In the genomic region with DNA sequence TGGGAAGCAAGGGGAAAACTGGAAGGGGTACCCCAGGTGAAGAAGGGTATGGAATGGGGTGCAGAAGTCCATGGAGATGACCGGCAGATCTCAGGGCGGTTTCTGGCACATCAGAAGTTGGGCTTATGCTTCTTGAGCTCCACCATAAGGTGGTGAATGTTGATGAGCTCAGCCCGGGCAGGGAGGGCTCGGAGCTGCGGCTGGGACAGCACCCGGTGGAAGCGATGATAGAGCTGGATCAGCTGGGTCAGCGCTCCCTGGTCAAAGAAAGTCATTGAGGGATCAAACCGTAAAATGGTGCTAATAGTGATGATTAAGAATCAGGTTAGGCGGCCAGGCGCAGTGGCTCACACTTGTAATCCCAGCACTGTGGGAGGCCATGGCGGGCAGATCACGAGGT, we compare ENCODE assay signal across 12 cellular contexts. TPM values are rescaled to one million over a fixed set of nuclear protein-coding genes. Genes with fewer than 3 reads are reported as not detected.
DNase-seq lines count a peak whose midpoint lies in the region; ATAC-seq and TF ChIP-seq lines count a peak whose summit lies in the region.
"Had no signal": no experiment of that assay in that cellular context is flagged by ENCODE, and none has a peak within 500 bp of the region (broad histone marks: within the 10 kb centered on the region; RNA-seq: fewer than 3 reads in every experiment).

No MANE protein-coding gene starts in this region.

- TF ChIP-seq CTCF in IMR-90 (conservative IDR thresholded peaks at IDR 0.05; ENCODE audit: low read depth, low read length), result no peak
- no peak for TF ChIP-seq CTCF in natural killer cell (IDR thresholded peaks at IDR 0.05)

- peaks cover 3 to 35% of the 10 kb centered on the region in 2 experiments; a peak in 3 of 4 replicates for H3K79me1 ChIP-seq in IMR-90 (ENCODE audit: low read depth in 1 of 2, low read length in 2 of 2)

- H3K4ac ChIP-seq in IMR-90 (ENCODE audit: low read depth, low read length), result peak overlapping the region; percentile 51

- peaks cover 20 to 52% (median 32%) of the 10 kb centered on the region in 10 experiments for H3K4me1 ChIP-seq in BLaER1 treated with 17β-estradiol and CSF1 and Interleukin-3, amounts not matched to agents 10 nM and 100 nM
- peaks cover 12% of the 10 kb centered on the region for H3K4me1 ChIP-seq in IMR-90 (ENCODE audit: control insufficient read depth, insufficient read depth, low read length)

- no peak for DNase-seq in IMR-90
- DNase-seq in activated naive CD8-positive, alpha-beta T cell treated with anti-CD3 and anti-CD28 coated beads, Interleukin-2, amount 50 U/mL, for 24 hours, result no peak
- no peak for DNase-seq in natural killer cell
- no peak for DNase-seq in kidney tubule cell (ENCODE audit: low spot score)
- DNase-seq: effector CD4-positive, alpha-beta T cell; NCI-H524 treated with DMSO at 0.1 percent for 48 hours; stimulated activated CD4-positive, alpha-beta T cell treated with anti-CD3 and anti-CD28 coated beads, Interleukin-2, amount 100 ng/mL, for 24 hours; SW 1271 had no signal

- peak overlapping the region; percentile 69 for H2BK5ac ChIP-seq in IMR-90 (ENCODE audit: low read depth, low read length, poor library complexity, severe bottlenecking)

- H3K4me2 ChIP-seq in BLaER1 treated with 17β-estradiol and CSF1 and Interleukin-3, amounts not matched to agents 10 nM and 100 nM, result peak overlapping the region; percentile 90 to 100 (median 99)
- peak overlapping the region; percentile 40 for H3K4me2 ChIP-seq in IMR-90 (ENCODE audit: low read depth, low read length)

- no peak for ATAC-seq in IMR-90 (ENCODE audit: low read depth)
- ATAC-seq in activated naive CD8-positive, alpha-beta T cell treated with anti-CD3 and anti-CD28 coated beads, Interleukin-2, amount 50 U/mL, for 24 hours, result no peak
- ATAC-seq in natural killer cell, result no peak
- no peak for ATAC-seq in GM18502 (IDR thresholded peaks at IDR 0.05; ENCODE audit: poor library complexity, unreplicated experiment)
- no peak for ATAC-seq in GM19328 (IDR thresholded peaks at IDR 0.05; ENCODE audit: unreplicated experiment)
- ATAC-seq in GM21576 (IDR thresholded peaks at IDR 0.05; ENCODE audit: unreplicated experiment), result no peak

- 0 out of 2 replicates have a peak overlapping the region, but pooled peaks have one; percentile 16 for H3K56ac ChIP-seq in IMR-90 (ENCODE audit: extremely low read depth, insufficient read depth, low read length)

- no peak overlapping the region for H4K5ac ChIP-seq in IMR-90 (ENCODE audit: low read depth, low read length)

- no peak for TF ChIP-seq POLR2A in IMR-90 (IDR thresholded peaks at IDR 0.05; ENCODE audit: low read depth, low read length)

- no peak overlapping the region for H2BK15ac ChIP-seq in IMR-90 (ENCODE audit: low read depth, low read length)

- no peak overlapping the region for H3K18ac ChIP-seq in IMR-90 (ENCODE audit: low read depth, low read length)

- peak overlapping the region in 1 of 2 experiments; percentile 37; a peak in 1 of 4 replicates for H4K8ac ChIP-seq in IMR-90 (ENCODE audit: low read depth in 2 of 2, low read length in 2 of 2)

- peak overlapping the region; percentile 50; the same call in 1 of the 2 replicates for H4K91ac ChIP-seq in IMR-90 (ENCODE audit: insufficient read depth, low read depth, low read length)

- H2BK120ac ChIP-seq in IMR-90 (ENCODE audit: low read depth, low read length), result peak overlapping the region; percentile 29

- TF ChIP-seq RAD21 in IMR-90 (IDR thresholded peaks at IDR 0.05; ENCODE audit: low read length), result no peak

- H4K20me1 ChIP-seq in BLaER1 treated with 17β-estradiol and CSF1 and Interleukin-3, amounts not matched to agents 10 nM and 100 nM, result no peaks in the 10 kb centered on the region
- peaks cover 3% of the 10 kb centered on the region; the same call in 1 of the 2 replicates for H4K20me1 ChIP-seq in IMR-90 (ENCODE audit: insufficient read depth, low read length)

- H3K14ac ChIP-seq in IMR-90 (replicated peaks; ENCODE audit: low read depth, low read length), result no peak overlapping the region; the same call in 1 of the 2 replicates

- peaks cover 11% of the 10 kb centered on the region for H3K9me1 ChIP-seq in IMR-90 (ENCODE audit: insufficient read depth, low read length)

- peak overlapping the region; percentile 37; the same call in 1 of the 2 replicates for H2BK20ac ChIP-seq in IMR-90 (ENCODE audit: low read depth, low read length)

- H3K4me1 Mint-ChIP-seq in activated naive CD8-positive, alpha-beta T cell treated with anti-CD3 and anti-CD28 coated beads, Interleukin-2, amount 50 U/mL, for 24 hours, result peaks cover 44% of the 10 kb centered on the region
- H3K4me1 Mint-ChIP-seq in natural killer cell, result peaks cover 22 to 37% of the 10 kb centered on the region in 2 donors

- peak overlapping the region in 6 of 10 experiments; percentile 58 to 76 (median 69); a peak in 8 of 20 replicates for H3K4me3 ChIP-seq in BLaER1 treated with 17β-estradiol and CSF1 and Interleukin-3, amounts not matched to agents 10 nM and 100 nM
- H3K4me3 ChIP-seq in IMR-90 (ENCODE audit: insufficient read depth, low read depth, low read length), result no peak overlapping the region

- H3K36me3 ChIP-seq in BLaER1 treated with 17β-estradiol and CSF1 and Interleukin-3, amounts not matched to agents 10 nM and 100 nM, result peaks cover 8 to 55% (median 29%) of the 10 kb centered on the region in 11 experiments; a peak in 19 of 22 replicates
- peaks cover 10% of the 10 kb centered on the region; the same call in 1 of the 2 replicates for H3K36me3 ChIP-seq in IMR-90 (ENCODE audit: control insufficient read depth, insufficient read depth, low read length)

- CTCF ChIA-PET in IMR-90 (lab: Yijun Ruan, JAX), result interaction anchor here (0.5 to 0.6 kb wide), 2 partner anchors 12 to 46 kb away, joined by 3 read pairs; no protein-coding TSS in a partner anchor

- intact Hi-C loops in IMR-90 (cut with micrococcal nuclease) (no loop called here), natural killer cell (cut with micrococcal nuclease) (no loop called here)

- H3K9me3 ChIP-seq in BLaER1 treated with 17β-estradiol and CSF1 and Interleukin-3, amounts not matched to agents 10 nM and 100 nM (replicated peaks in 1 of 11), result no peaks in the 10 kb centered on the region
- H3K9me3 ChIP-seq in IMR-90 (ENCODE audit: control insufficient read depth, insufficient read depth, low read length), result no peaks in the 10 kb centered on the region

- in situ Hi-C loops in IMR-90 (cut with MboI; ENCODE audit: low sequenced_read_pairs), result no loop called here

- H3K4me3 Mint-ChIP-seq in activated naive CD8-positive, alpha-beta T cell treated with anti-CD3 and anti-CD28 coated beads, Interleukin-2, amount 50 U/mL, for 24 hours, result peak overlapping the region; percentile 90
- H3K4me3 Mint-ChIP-seq in natural killer cell, result peak overlapping the region; percentile 90

- peak overlapping the region; percentile 46; the same call in 1 of the 2 replicates for H3K23ac ChIP-seq in IMR-90 (ENCODE audit: low read depth, low read length)

- H3K27ac Mint-ChIP-seq in activated naive CD8-positive, alpha-beta T cell treated with anti-CD3 and anti-CD28 coated beads, Interleukin-2, amount 50 U/mL, for 24 hours, result peak overlapping the region; percentile 94
- H3K27ac Mint-ChIP-seq in natural killer cell, result peak overlapping the region; percentile 95 to 97

- H3K27ac ChIP-seq in BLaER1 treated with 17β-estradiol and CSF1 and Interleukin-3, amounts not matched to agents 10 nM and 100 nM, result peak overlapping the region in 9 of 11 experiments; percentile 19 to 96 (median 91); a peak in 10 of 22 replicates
- H3K27ac ChIP-seq in IMR-90 (ENCODE audit: insufficient read depth, low read length), result peak overlapping the region; percentile 68

- H3K27me3 Mint-ChIP-seq in activated naive CD8-positive, alpha-beta T cell treated with anti-CD3 and anti-CD28 coated beads, Interleukin-2, amount 50 U/mL, for 24 hours, result peaks cover 4% of the 10 kb centered on the region
- no peaks in the 10 kb centered on the region for H3K27me3 Mint-ChIP-seq in natural killer cell (ENCODE audit: low read depth in 2 of 2)

- POLR2A ChIA-PET in IMR-90 (lab: Charles Lee; ENCODE audit: unreplicated experiment), result interaction anchor here (1.0 kb wide), 2 partner anchors 19 to 21 kb away, joined by 4 to 7 read pairs; a partner anchor contains a TSS

- no peak overlapping the region for H2AFZ ChIP-seq in IMR-90 (replicated peaks; ENCODE audit: low read length, poor library complexity)

- H3K9ac ChIP-seq in BLaER1 treated with 17β-estradiol and CSF1 and Interleukin-3, amounts not matched to agents 10 nM and 100 nM, result peak overlapping the region; percentile 6 to 92 (median 90); a peak in 18 of 22 replicates
- 0 out of 2 replicates have a peak overlapping the region, but pooled peaks have one; percentile 3 for H3K9ac ChIP-seq in IMR-90 (ENCODE audit: low read depth, low read length)

- H3K27me3 ChIP-seq in BLaER1 treated with 17β-estradiol and CSF1 and Interleukin-3, amounts not matched to agents 10 nM and 100 nM, result no peaks in the 10 kb centered on the region
- H3K27me3 ChIP-seq in IMR-90 (ENCODE audit: control insufficient read depth, insufficient read depth, low read length), result no peaks in the 10 kb centered on the region

- BruUV-seq in IMR-90 (replicated peaks; lab: Mats Ljungman, UMichigan), result no TSS peak

- peak overlapping the region; percentile 61; the same call in 1 of the 2 replicates for H2AK5ac ChIP-seq in IMR-90 (ENCODE audit: low read depth, low read length)

- WGBS in IMR-90 (ENCODE audit: extremely low coverage in 2 of 2, insufficient read length in 1 of 2), 2 experiments, result 93% methylated on average over 7 of the region's 13 CpGs; no CpG with 5 or more reads in 1 of the 2 experiments

- H3K36me3 Mint-ChIP-seq in activated naive CD8-positive, alpha-beta T cell treated with anti-CD3 and anti-CD28 coated beads, Interleukin-2, amount 50 U/mL, for 24 hours (ENCODE audit: low read depth), result peaks cover 24% of the 10 kb centered on the region
- H3K36me3 Mint-ChIP-seq in natural killer cell, result no peaks in the 10 kb centered on the region

- H2AK9ac ChIP-seq in IMR-90 (replicated peaks; ENCODE audit: low read depth, low read length, poor library complexity), result no peak overlapping the region

- no peaks in the 10 kb centered on the region for H3K9me3 Mint-ChIP-seq in activated naive CD8-positive, alpha-beta T cell treated with anti-CD3 and anti-CD28 coated beads, Interleukin-2, amount 50 U/mL, for 24 hours
- H3K9me3 Mint-ChIP-seq in natural killer cell, result no peaks in the 10 kb centered on the region

- dilution Hi-C loops in IMR-90 (cut with HindIII; ENCODE audit: low sequenced_read_pairs, unreplicated experiment), result no loop called here

RNA-seq across cellular contexts. Expression of a gene that starts 20.9 kb away (rescaled TPM):
- total RNA-seq in IMR-90 (2012; rRNA removed) (26.4 and 29.8 TPM in 2 replicates), natural killer cell (100 to 1,000 TPM in 1 of 3 donors, 10 to 100 TPM in 2; 98.0 to 112 (median 99.4) TPM)
- polyA plus RNA-seq in IMR-90 (2012; rRNA removed), result 54.6 and 57.8 TPM in 2 replicates
- 20.9 and 36.7 TPM in 2 replicates for polyA plus RNA-seq in IMR-90 (2012; cell fraction: cytosol; rRNA removed)
- polyA plus RNA-seq in IMR-90 (2012; cell fraction: nucleus; rRNA removed; ENCODE audit: low replicate concordance), result 189 and 280 TPM in 2 replicates

RNA-seq across cellular contexts. Expression of a gene that starts 21.1 kb away (rescaled TPM):
- total RNA-seq in IMR-90 (2012; rRNA removed), result 6,097 and 6,577 TPM in 2 replicates
- polyA plus RNA-seq in IMR-90 (2012; rRNA removed), result 8,417 and 8,876 TPM in 2 replicates
- 5,094 and 5,254 TPM in 2 replicates for polyA plus RNA-seq in IMR-90 (2012; cell fraction: cytosol; rRNA removed)
- polyA plus RNA-seq in IMR-90 (2012; cell fraction: nucleus; rRNA removed; ENCODE audit: low replicate concordance), result 1,045 and 3,302 TPM in 2 replicates
- total RNA-seq in natural killer cell, result 1,000 to 10,000 TPM; 1,182 to 1,707 (median 1,500) TPM

RNA-seq across cellular contexts. Expression of a gene that starts 26.2 kb away (rescaled TPM):
- total RNA-seq in IMR-90 (2012; rRNA removed) (0.72 and 0.83 TPM in 2 replicates), natural killer cell (10 to 100 TPM; 22.7 to 24.1 (median 23.1) TPM)
- polyA plus RNA-seq in IMR-90 (2012; rRNA removed), result 0.49 and 0.70 TPM in 2 replicates
- 0.90 and 1.5 TPM in 2 replicates for polyA plus RNA-seq in IMR-90 (2012; cell fraction: cytosol; rRNA removed)
- 0.18 and 0.47 TPM in 2 replicates for polyA plus RNA-seq in IMR-90 (2012; cell fraction: nucleus; rRNA removed; ENCODE audit: low replicate concordance)

RNA-seq across cellular contexts. Expression of a gene that starts 38.3 kb away (rescaled TPM):
- total RNA-seq in IMR-90 (2012; rRNA removed) (68.9 and 73.8 TPM in 2 replicates), natural killer cell (10 to 100 TPM; 33.6 to 56.3 (median 47.0) TPM)
- 81.6 and 88.0 TPM in 2 replicates for polyA plus RNA-seq in IMR-90 (2012; rRNA removed)
- 44.6 and 48.8 TPM in 2 replicates for polyA plus RNA-seq in IMR-90 (2012; cell fraction: cytosol; rRNA removed)
- 196 and 239 TPM in 2 replicates for polyA plus RNA-seq in IMR-90 (2012; cell fraction: nucleus; rRNA removed; ENCODE audit: low replicate concordance)

RNA-seq across cellular contexts. Expression of a gene that starts 38.7 kb away (rescaled TPM):
- total RNA-seq in IMR-90 (2012; rRNA removed), result 24.4 and 41.7 TPM in 2 replicates
- polyA plus RNA-seq in IMR-90 (2012; rRNA removed), result 76.5 and 92.1 TPM in 2 replicates
- polyA plus RNA-seq in IMR-90 (2012; cell fraction: cytosol; rRNA removed), result 14.6 and 24.2 TPM in 2 replicates
- 12.9 and 43.5 TPM in 2 replicates for polyA plus RNA-seq in IMR-90 (2012; cell fraction: nucleus; rRNA removed; ENCODE audit: low replicate concordance)
- total RNA-seq in natural killer cell, result 10 to 100 TPM; 19.2 to 26.5 (median 22.7) TPM

Comparison
In these comparisons a context has a peak if more than half of its experiments do, and no peak if none do; other contexts are left out.
1. RNA of a gene that starts 26.2 kb away (total RNA-seq): 22.7 to 24.1 TPM in natural killer cell; 0.72 to 0.83 TPM in IMR-90; every median in the first group is over 10 times any median in the second.